In genomic region chr7:129782257-129783096, GRCh38 we compare ENCODE assay signal across 8 cellular contexts.
DNase-seq lines count a peak whose midpoint lies in the region; ATAC-seq and TF ChIP-seq lines count a peak whose summit lies in the region.

No MANE protein-coding gene starts in this region.

- no peak for DNase-seq in activated CD4-positive, alpha-beta T cell treated with anti-CD3 and anti-CD28 coated beads, Interleukin-2, amount 10 ng/mL, durations not matched to agents 24 days and 14 days
- no peak for DNase-seq in activated CD4-positive, alpha-beta T cell treated with anti-CD3 and anti-CD28 coated beads, Interleukin-2, amount 50 U/mL, for 48 hours
- no peak for DNase-seq in activated T-cell treated with anti-CD3 and anti-CD28 coated beads, Interleukin-2, amount 50 U/mL, for 4 hours
- DNase-seq in spleen (peak; percentile 64), cerebellar cortex (ENCODE audit: low spot score) (no peak), SKM-1 (lab: John Stamatoyannopoulos, UW; ENCODE audit: unreplicated experiment) (no peak)

- H3K4me1 ChIP-seq in iPS-20b (ENCODE audit: insufficient read depth, low read length) = peaks cover 25% of the 10 kb centered on the region
- peaks cover 58 to 89% (median 79%) of the 10 kb centered on the region in 6 donors for H3K4me1 ChIP-seq in spleen

- no peak for ATAC-seq in activated T-cell treated with anti-CD3 and anti-CD28 coated beads, Interleukin-2, amount 50 U/mL, for 4 hours
- no peak for ATAC-seq in GM18909 (IDR thresholded peaks at IDR 0.05; ENCODE audit: poor library complexity, unreplicated experiment)

- peaks cover 68% of the 10 kb centered on the region for H3K27me3 Mint-ChIP-seq in activated CD4-positive, alpha-beta T cell treated with anti-CD3 and anti-CD28 coated beads, Interleukin-2, amount 10 ng/mL, durations not matched to agents 24 days and 14 days
- H3K27me3 Mint-ChIP-seq in activated T-cell treated with anti-CD3 and anti-CD28 coated beads, Interleukin-2, amount 50 U/mL, for 4 hours (ENCODE audit: low read depth) = peaks cover 74% of the 10 kb centered on the region

- no peak for TF ChIP-seq POLR2A in spleen (IDR thresholded peaks at IDR 0.05)

- H3K9me3 ChIP-seq in iPS-20b (ENCODE audit: insufficient read depth, low read depth, low read length) = peaks cover 3% of the 10 kb centered on the region; the same call in 1 of the 2 replicates
- no peaks in the 10 kb centered on the region for H3K9me3 ChIP-seq in spleen

- no peaks in the 10 kb centered on the region for H3K9me3 Mint-ChIP-seq in activated CD4-positive, alpha-beta T cell treated with anti-CD3 and anti-CD28 coated beads, Interleukin-2, amount 10 ng/mL, durations not matched to agents 24 days and 14 days
- H3K9me3 Mint-ChIP-seq in activated T-cell treated with anti-CD3 and anti-CD28 coated beads, Interleukin-2, amount 50 U/mL, for 4 hours = no peaks in the 10 kb centered on the region

- H3K27ac Mint-ChIP-seq in activated CD4-positive, alpha-beta T cell treated with anti-CD3 and anti-CD28 coated beads, Interleukin-2, amount 10 ng/mL, durations not matched to agents 24 days and 14 days = peak overlapping the region; percentile 70

- 6 to 18% (median 8%) methylated on average over 34 to 45 of the region's 45 CpGs for WGBS in spleen, 5 donors

- H3K27me3 ChIP-seq in iPS-20b (ENCODE audit: insufficient read depth, low read length) (peaks cover 100% of the 10 kb centered on the region), spleen (replicated peaks in 1 of 7) (peaks cover 33 to 100% (median 98%) of the 10 kb centered on the region in 7 donors)

- intact Hi-C loops in activated CD4-positive, alpha-beta T cell treated with anti-CD3 and anti-CD28 coated beads, Interleukin-2, amount 10 ng/mL, durations not matched to agents 24 days and 14 days (cut with micrococcal nuclease) = loop anchor here (5.0 kb wide), 3 partner anchors 50 to 955 kb away; partner anchors contain the start of gene MEST
- intact Hi-C loops in spleen (cut with DNase I; ENCODE audit: low total_unique reads) = no loop called here

- no peaks in the 10 kb centered on the region for H3K36me3 Mint-ChIP-seq in activated CD4-positive, alpha-beta T cell treated with anti-CD3 and anti-CD28 coated beads, Interleukin-2, amount 10 ng/mL, durations not matched to agents 24 days and 14 days (ENCODE audit: low read depth)
- no peaks in the 10 kb centered on the region for H3K36me3 Mint-ChIP-seq in activated T-cell treated with anti-CD3 and anti-CD28 coated beads, Interleukin-2, amount 50 U/mL, for 4 hours (ENCODE audit: insufficient read depth)

- no peaks in the 10 kb centered on the region for H3K36me3 ChIP-seq in iPS-20b (ENCODE audit: insufficient read depth, low read depth, low read length)
- H3K36me3 ChIP-seq in spleen = no peaks in the 10 kb centered on the region

- peak overlapping the region; percentile 43 for H3K4me3 Mint-ChIP-seq in activated CD4-positive, alpha-beta T cell treated with anti-CD3 and anti-CD28 coated beads, Interleukin-2, amount 10 ng/mL, durations not matched to agents 24 days and 14 days
- peak overlapping the region; percentile 58 for H3K4me3 Mint-ChIP-seq in activated T-cell treated with anti-CD3 and anti-CD28 coated beads, Interleukin-2, amount 50 U/mL, for 4 hours

- H3K27ac ChIP-seq in iPS-20b (ENCODE audit: low read length) (no peak overlapping the region), spleen (no peak overlapping the region)

- peaks cover 32% of the 10 kb centered on the region for H3K4me1 Mint-ChIP-seq in activated CD4-positive, alpha-beta T cell treated with anti-CD3 and anti-CD28 coated beads, Interleukin-2, amount 10 ng/mL, durations not matched to agents 24 days and 14 days
- peaks cover 44% of the 10 kb centered on the region for H3K4me1 Mint-ChIP-seq in activated T-cell treated with anti-CD3 and anti-CD28 coated beads, Interleukin-2, amount 50 U/mL, for 4 hours (ENCODE audit: low read depth)

- H3K4me3 ChIP-seq in iPS-20b (ENCODE audit: low read length) (peak overlapping the region; percentile 73), spleen (peak overlapping the region in 5 of 8 donors; percentile 56 to 79 (median 72))

- H3K9ac ChIP-seq in iPS-20b (ENCODE audit: low read depth, low read length) = no peak overlapping the region

- TF ChIP-seq CTCF in spleen (IDR thresholded peaks at IDR 0.05 in 8 of 11, conservative IDR thresholded peaks at IDR 0.05 in 3 of 11) = no peak
